14 cellular contexts compared by ENCODE assay signal in genomic region chr5:92800360-92800759, GRCh38.
DNase-seq lines count a peak whose midpoint lies in the region; ATAC-seq and TF ChIP-seq lines count a peak whose summit lies in the region.
"Had no signal": no experiment of that assay in that cellular context is flagged by ENCODE, and none has a peak within 500 bp of the region (broad histone marks: within the 10 kb centered on the region; RNA-seq: fewer than 3 reads in every experiment).

No MANE protein-coding gene starts in this region.

- H3K36me3 ChIP-seq in SK-N-SH (replicated peaks in 1 of 2; ENCODE audit: control insufficient read depth in 1 of 2, insufficient read depth in 2 of 2, low read length in 1 of 2), result no peaks in the 10 kb centered on the region
- H3K36me3 ChIP-seq: cardiac muscle cell, right atrium auricular region had no signal

- no peaks in the 10 kb centered on the region for H3F3A ChIP-seq in SK-N-SH (replicated peaks; ENCODE audit: insufficient read depth)

- H3K4me1 Mint-ChIP-seq in nephron, result peaks cover 26% of the 10 kb centered on the region

- peaks cover 4 to 6% of the 10 kb centered on the region in 2 experiments; a peak in 1 of 4 replicates for H3K4me1 ChIP-seq in SK-N-SH (ENCODE audit: control insufficient read depth in 1 of 2, insufficient read depth in 2 of 2, low read depth in 1 of 2, low read length in 1 of 2)
- H3K4me1 ChIP-seq: right atrium auricular region had no signal

- no peak overlapping the region for H2AFZ ChIP-seq in SK-N-SH (ENCODE audit: low read depth)

- H3K79me2 ChIP-seq in SK-N-SH (ENCODE audit: insufficient read depth), result no peaks in the 10 kb centered on the region

- POLR2A ChIA-PET in SK-N-SH (lab: Yijun Ruan, JAX), result no interaction called here

- no peaks in the 10 kb centered on the region for H3K9me2 ChIP-seq in SK-N-SH

- no peak overlapping the region for H3K9ac ChIP-seq in SK-N-SH

- no peaks in the 10 kb centered on the region for H4K20me1 ChIP-seq in SK-N-SH (ENCODE audit: insufficient read depth)

- H3K4me3 Mint-ChIP-seq in nephron, result peak overlapping the region in 1 of 3 experiments; percentile 0

- no peak overlapping the region for H3K4me2 ChIP-seq in SK-N-SH

- peak overlapping the region; percentile 35 to 70 (median 51) for H3K27ac Mint-ChIP-seq in nephron

- peaks cover 16% of the 10 kb centered on the region for H3K9me3 Mint-ChIP-seq in nephron

- no peak overlapping the region for H3K4me3 ChIP-seq in SK-N-SH (ENCODE audit: low read depth in 2 of 2, low read length in 1 of 2)
- H3K4me3 ChIP-seq: cardiac muscle cell, K562, right atrium auricular region had no signal

- TF ChIP-seq EP300 in SK-N-SH (IDR thresholded peaks at IDR 0.05; ENCODE audit: borderline replicate concordance in 1 of 2, low read depth in 1 of 2, low read length in 1 of 2), result no peak

- H3K36me3 Mint-ChIP-seq in nephron (ENCODE audit: low read depth), result peaks cover under 1% of the 10 kb centered on the region

- TF ChIP-seq CTCF in SK-N-SH (IDR thresholded peaks at IDR 0.05), result no peak
- TF ChIP-seq CTCF in nephron (IDR thresholded peaks at IDR 0.05; ENCODE audit: unreplicated experiment in 3 of 3), result no peak

- H3K27me3 ChIP-seq in SK-N-SH (ENCODE audit: insufficient read depth), result no peaks in the 10 kb centered on the region
- H3K27me3 ChIP-seq: right atrium auricular region had no signal

- ATAC-seq in GM21367 (IDR thresholded peaks at IDR 0.05; ENCODE audit: unreplicated experiment) (no peak), GM18873 (IDR thresholded peaks at IDR 0.05; ENCODE audit: low FRiP score, unreplicated experiment) (no peak)
- ATAC-seq: K562 had no signal

- TF ChIP-seq RAD21 in SK-N-SH (IDR thresholded peaks at IDR 0.05; ENCODE audit: low read length), result no peak

- peak; percentile 47 for DNase-seq in H4 (ENCODE audit: low spot score)
- peak; percentile 35 to 77 for DNase-seq in NCI-H2081 (lab: John Stamatoyannopoulos, UW)
- DNase-seq in SK-N-SH, result peak; percentile 1
- DNase-seq in stimulated activated CD4-positive, alpha-beta T cell treated with anti-CD3 and anti-CD28 coated beads, Interleukin-2, amount 100 ng/mL, for 24 hours, result no peak
- DNase-seq: activated CD4-positive, alpha-beta T cell treated with anti-CD3 and anti-CD28 coated beads for 4 hours; activated effector memory CD4-positive, alpha-beta T cell treated with Interleukin-2 at 50 U/mL for 16 hours; Calu3; substantia nigra had no signal

- H3K9me3 ChIP-seq in SK-N-SH, result no peaks in the 10 kb centered on the region

- peaks cover 8% of the 10 kb centered on the region for H3K27me3 Mint-ChIP-seq in nephron (ENCODE audit: low read depth)

- no peak overlapping the region for H3K27ac ChIP-seq in SK-N-SH (ENCODE audit: low read depth in 2 of 2, low read length in 1 of 2)
- H3K27ac ChIP-seq: cardiac muscle cell, right atrium auricular region had no signal

- CTCF ChIA-PET in SK-N-SH (lab: Yijun Ruan, JAX), result interaction anchor here (1.2 kb wide), 1 partner anchor 28 kb away, joined by 3 read pairs; no protein-coding TSS in a partner anchor

TF ChIP-seq in SK-N-SH, 30 proteins besides CTCF, POLR2A, EP300 and RAD21:
- peak; percentile 12; the same call in 1 of the 2 replicates for TF ChIP-seq PBX3 (IDR thresholded peaks at IDR 0.05)
- TF ChIP-seq NFIC (IDR thresholded peaks at IDR 0.05; ENCODE audit: borderline replicate concordance), result peak; percentile 26; the same call in 1 of the 2 replicates
- TF ChIP-seq MEF2A (IDR thresholded peaks at IDR 0.05; ENCODE audit: borderline replicate concordance, low read depth), result no peak
- no peak for TF ChIP-seq EZH2phosphoT487 (IDR thresholded peaks at IDR 0.05; ENCODE audit: borderline replicate concordance, low read depth)

Comparison
In these comparisons a context has a peak if more than half of its experiments do, and no peak if none do; other contexts are left out.
1. DNase-seq: peak in H4 (single experiment), NCI-H2081 (2 of 2) and SK-N-SH (single experiment); none in stimulated activated CD4-positive, alpha-beta T cell treated with anti-CD3 and anti-CD28 coated beads, Interleukin-2, amount 100 ng/mL, for 24 hours (0 of 2).